Comparison of ENCODE assay signal across 8 cellular contexts in genomic region chr1:248640906-248641305, GRCh38.
ATAC-seq lines count a peak whose summit lies in the region.

No MANE protein-coding gene starts in this region.

- peak; percentile 32 for ATAC-seq in GM18499 (IDR thresholded peaks at IDR 0.05; ENCODE audit: insufficient read depth, unreplicated experiment)
- ATAC-seq in GM18870 (IDR thresholded peaks at IDR 0.05; ENCODE audit: unreplicated experiment) = peak; percentile 42
- peak; percentile 33 for ATAC-seq in GM19438 (IDR thresholded peaks at IDR 0.05; ENCODE audit: low read depth, unreplicated experiment)
- ATAC-seq in GM21529 (IDR thresholded peaks at IDR 0.05; ENCODE audit: unreplicated experiment) = peak; percentile 37
- peak; percentile 29 for ATAC-seq in HG02678 (IDR thresholded peaks at IDR 0.05; ENCODE audit: unreplicated experiment)
- peak; percentile 42 for ATAC-seq in HG02973 (IDR thresholded peaks at IDR 0.05; ENCODE audit: unreplicated experiment)
- ATAC-seq in HG03175 (IDR thresholded peaks at IDR 0.05; ENCODE audit: unreplicated experiment) = peak; percentile 59
- peak; percentile 38 for ATAC-seq in HG03521 (IDR thresholded peaks at IDR 0.05; ENCODE audit: unreplicated experiment)

Comparison
In these comparisons a context has a peak if more than half of its experiments do, and no peak if none do; other contexts are left out.
1. Peak in every context shown above with its lines: ATAC-seq.